Comparison of ENCODE assay signal across 14 cellular contexts in genomic region chr19:38076337-38076736, GRCh38.
DNase-seq lines count a peak whose midpoint lies in the region; ATAC-seq lines count a peak whose summit lies in the region.
"Had no signal": no experiment of that assay in that cellular context is flagged by ENCODE, and none has a peak within 500 bp of the region (broad histone marks: within the 10 kb centered on the region; RNA-seq: fewer than 3 reads in every experiment).

No MANE protein-coding gene starts in this region.

- DNase-seq in DMS79 treated with DMSO at 0.1 percent for 48 hours (lab: John Stamatoyannopoulos, UW) (peak; percentile 85), NCI-H2107 (lab: John Stamatoyannopoulos, UW) (peak; percentile 33), NCI-H748 (lab: John Stamatoyannopoulos, UW; ENCODE audit: unreplicated experiment) (peak; percentile 81), left lobe of liver (ENCODE audit: low spot score) (no peak), sciatic nerve (ENCODE audit: low spot score) (no peak), nucleus accumbens (lab: John Stamatoyannopoulos, UW) (no peak)
- no peak for DNase-seq in stimulated activated naive B cell treated with anti-CD40 and anti-IgM and Interleukin-4, amounts not matched to agents 10 μg/mL and 1 μg/mL and 100 μg/mL, for 72 hours
- DNase-seq: C1 segment of cervical spinal cord, MM.1S, NCI-H1105, NCI-H2081 treated with DMSO at 0.1 percent for 48 hours, NCI-H82, SHP77 treated with DMSO at 0.1 percent for 48 hours had no signal

- peaks cover 38 to 64% of the 10 kb centered on the region in 2 donors for H3K36me3 Mint-ChIP-seq in stimulated activated naive B cell treated with anti-CD40 and anti-IgM and Interleukin-4, amounts not matched to agents 10 μg/mL and 1 μg/mL and 100 μg/mL, for 72 hours

- intact Hi-C loops in sciatic nerve (cut with DNase I): no loop called here

- no peak overlapping the region for H3K4me3 Mint-ChIP-seq in stimulated activated naive B cell treated with anti-CD40 and anti-IgM and Interleukin-4, amounts not matched to agents 10 μg/mL and 1 μg/mL and 100 μg/mL, for 72 hours
- H3K4me3 Mint-ChIP-seq: T-helper 1 cell treated with Interleukin-12 subunit alpha and Interleukin-12 subunit beta and Interleukin-4 antibody, amounts not matched to agents 30 μg/mL and 1 μg/mL, for 36 hours had no signal

- H3K4me1 Mint-ChIP-seq in stimulated activated naive B cell treated with anti-CD40 and anti-IgM and Interleukin-4, amounts not matched to agents 10 μg/mL and 1 μg/mL and 100 μg/mL, for 72 hours: peaks cover 29 to 68% of the 10 kb centered on the region in 2 donors

- no peak for ATAC-seq in stimulated activated naive B cell treated with anti-CD40 and anti-IgM and Interleukin-4, amounts not matched to agents 10 μg/mL and 1 μg/mL and 100 μg/mL, for 72 hours (replicated peaks)
- no peak for ATAC-seq in left lobe of liver
- ATAC-seq in sciatic nerve: no peak

- H3K27me3 Mint-ChIP-seq in stimulated activated naive B cell treated with anti-CD40 and anti-IgM and Interleukin-4, amounts not matched to agents 10 μg/mL and 1 μg/mL and 100 μg/mL, for 72 hours: no peaks in the 10 kb centered on the region

- peak overlapping the region; percentile 59 for H3K27ac Mint-ChIP-seq in stimulated activated naive B cell treated with anti-CD40 and anti-IgM and Interleukin-4, amounts not matched to agents 10 μg/mL and 1 μg/mL and 100 μg/mL, for 72 hours
- H3K27ac Mint-ChIP-seq: T-helper 1 cell treated with Interleukin-12 subunit alpha and Interleukin-12 subunit beta and Interleukin-4 antibody, amounts not matched to agents 30 μg/mL and 1 μg/mL, for 36 hours had no signal

- H3K9me3 Mint-ChIP-seq in stimulated activated naive B cell treated with anti-CD40 and anti-IgM and Interleukin-4, amounts not matched to agents 10 μg/mL and 1 μg/mL and 100 μg/mL, for 72 hours: peaks cover 3 to 8% of the 10 kb centered on the region in 2 donors

Comparison
In these comparisons a context has a peak if more than half of its experiments do, and no peak if none do; other contexts are left out.
1. DNase-seq: peak in DMS79 treated with DMSO at 0.1 percent for 48 hours (single experiment), NCI-H2107 (single experiment) and NCI-H748 (single experiment); none in stimulated activated naive B cell treated with anti-CD40 and anti-IgM and Interleukin-4, amounts not matched to agents 10 μg/mL and 1 μg/mL and 100 μg/mL, for 72 hours (single experiment), left lobe of liver (single experiment), sciatic nerve (single experiment) and nucleus accumbens (0 of 56).